In genomic region chr3:120418866-120419490, GRCh38 we compare ENCODE assay signal across 1 cellular context.
A peak's percentile ranks its signal among the peaks of the same experiment; 100 is the strongest.
TF ChIP-seq lines count a peak whose summit lies in the region.

No MANE protein-coding gene starts in this region.

TF ChIP-seq in K562, 482 proteins besides CTCF, POLR2A, EP300 and RAD21 (continued from another document):
- no peak for TF ChIP-seq ETV5 (CRISPR knock-in tag; IDR thresholded peaks at IDR 0.05; ENCODE audit: low read depth)
- no peak for TF ChIP-seq TSC22D4 (tag; IDR thresholded peaks at IDR 0.05)
- no peak for TF ChIP-seq IFI16 (CRISPR knock-in tag; IDR thresholded peaks at IDR 0.05)
- no peak for TF ChIP-seq SREBF1 (IDR thresholded peaks at IDR 0.05; ENCODE audit: borderline replicate concordance, low read depth, low read length)
- TF ChIP-seq ID3 (CRISPR knock-in tag; IDR thresholded peaks at IDR 0.05): no peak
- TF ChIP-seq ID3 (tag; IDR thresholded peaks at IDR 0.05): no peak
- TF ChIP-seq CEBPG (CRISPR knock-in tag; IDR thresholded peaks at IDR 0.05): no peak
- peak; percentile 42 to 61; a peak in 2 of 4 replicates for TF ChIP-seq CEBPG (tag; conservative IDR thresholded peaks at IDR 0.05 in 1 of 2, IDR thresholded peaks at IDR 0.05 in 1 of 2)
- TF ChIP-seq ZBTB49 (CRISPR knock-in tag; IDR thresholded peaks at IDR 0.05; ENCODE audit: borderline replicate concordance): no peak
- TF ChIP-seq XRCC3 (IDR thresholded peaks at IDR 0.05): no peak
- TF ChIP-seq PYGO2 (tag; IDR thresholded peaks at IDR 0.05): no peak
- no peak for TF ChIP-seq ZKSCAN1 (IDR thresholded peaks at IDR 0.05; ENCODE audit: low read depth, low read length)
- TF ChIP-seq THAP7 (CRISPR knock-in tag; IDR thresholded peaks at IDR 0.05): no peak
- TF ChIP-seq ZNF3 (CRISPR knock-in tag; IDR thresholded peaks at IDR 0.05): no peak
- TF ChIP-seq DPF2 (IDR thresholded peaks at IDR 0.05): no peak
- no peak for TF ChIP-seq PREB (CRISPR knock-in tag; IDR thresholded peaks at IDR 0.05)
- no peak for TF ChIP-seq SMARCE1 (IDR thresholded peaks at IDR 0.05)
- TF ChIP-seq ZNF695 (CRISPR knock-in tag; IDR thresholded peaks at IDR 0.05): no peak
TF ChIP-seq in K562: peak in this region for 7.
